ENCODE assay signal across 8 cellular contexts in genomic region chr19:11597202-11598102, GRCh38. TPM values are rescaled to one million over a fixed set of nuclear protein-coding genes. Genes with fewer than 3 reads are reported as not detected.
DNase-seq lines count a peak whose midpoint lies in the region; ATAC-seq and TF ChIP-seq lines count a peak whose summit lies in the region.

ZNF627 (plus strand) TSS chr19:11597483; CDS start chr19:11597628, 145 bp downstream.

- peak in 1 of 4 donors; percentile 57 for TF ChIP-seq EP300 in upper lobe of left lung (IDR thresholded peaks at IDR 0.05)

- peak within 1 kb of the TSS; percentile 79 to 100 (median 92) for H3K4me3 ChIP-seq in adrenal gland
- H3K4me3 ChIP-seq in heart right ventricle, result peak within 1 kb of the TSS; percentile 78 to 100 (median 92)
- peak within 1 kb of the TSS; percentile 68 to 94 (median 91) for H3K4me3 ChIP-seq in upper lobe of left lung

- no peaks in the 10 kb centered on the region for H3K27me3 ChIP-seq in adrenal gland
- no peaks in the 10 kb centered on the region for H3K27me3 ChIP-seq in heart right ventricle
- no peaks in the 10 kb centered on the region for H3K27me3 ChIP-seq in upper lobe of left lung

- WGBS in adrenal gland, 4 donors, result 0 to 2% (median 1%) methylated on average over 16 to 67 of the region's 67 CpGs
- WGBS in heart right ventricle, 2 donors, result 0 to 1% methylated on average over 66 to 67 of the region's 67 CpGs
- 0 to 1% methylated on average over 20 to 32 of the region's 67 CpGs for WGBS in upper lobe of left lung, 2 donors

- intact Hi-C loops in adrenal gland (cut with DNase I), result no loop called here
- intact Hi-C loops in heart right ventricle (cut with DNase I), result loop anchor here in 2 of 10 donors (5.0 to 10.0 kb wide), 2 partner anchors 140 to 223 kb away; partner anchors contain the start of genes SWSAP1 (in 1 of the 2) and ZNF823 (in 1 of the 2)
- intact Hi-C loops in posterior cingulate gyrus (cut with DNase I), result loop anchor here (2.0 kb wide), 1 partner anchor 169 kb away; the partner anchor contains the start of gene ZNF441

- H3K4me1 ChIP-seq in adrenal gland (replicated peaks in 1 of 2) (peaks cover 7 to 13% of the 10 kb centered on the region in 2 donors), heart right ventricle (peaks cover 4 to 34% (median 19%) of the 10 kb centered on the region in 9 donors), upper lobe of left lung (peaks cover 11 to 34% (median 24%) of the 10 kb centered on the region in 4 donors)

- DNase-seq in NCI-H1417 treated with DMSO at 0.1 percent for 48 hours (lab: John Stamatoyannopoulos, UW) (peak; percentile 95), SW480 (ENCODE audit: low spot score) (peak; percentile 98), adrenal gland (peak; percentile 99 to 100 (median 100)), heart right ventricle (peak; percentile 98 to 100), posterior cingulate gyrus (peak; percentile 95 to 100 (median 99)), upper lobe of left lung (peak; percentile 95 to 99)

- H3K9me3 ChIP-seq in adrenal gland (replicated peaks in 1 of 3) (no peaks in the 10 kb centered on the region), heart right ventricle (no peaks in the 10 kb centered on the region), upper lobe of left lung (no peaks in the 10 kb centered on the region)

- peak; percentile 97 for ATAC-seq in HG02763 (IDR thresholded peaks at IDR 0.05; ENCODE audit: unreplicated experiment)
- peak; percentile 99 to 100 (median 100) for ATAC-seq in heart right ventricle
- peak; percentile 100 for ATAC-seq in upper lobe of left lung (ENCODE audit: low FRiP score in 2 of 2)

- H3K36me3 ChIP-seq in adrenal gland (replicated peaks in 1 of 2), result no peaks in the 10 kb centered on the region
- peaks cover 0 to 12% (median 0%) of the 10 kb centered on the region in 9 donors for H3K36me3 ChIP-seq in heart right ventricle
- H3K36me3 ChIP-seq in upper lobe of left lung, result peaks cover 0 to 4% (median 0%) of the 10 kb centered on the region in 4 donors

- 0 out of 2 replicates have a peak, but pooled peaks have one; percentile 14 for TF ChIP-seq CTCF in GM12874 (IDR thresholded peaks at IDR 0.05; ENCODE audit: insufficient read depth, low read depth, low read length)
- peak in 5 of 6 experiments; percentile 40 to 50 (median 48) for TF ChIP-seq CTCF in adrenal gland (IDR thresholded peaks at IDR 0.05)
- TF ChIP-seq CTCF in heart right ventricle (IDR thresholded peaks at IDR 0.05), result peak in 6 of 9 donors; percentile 16 to 42 (median 32)
- peak in 3 of 6 experiments; percentile 25 to 59 (median 25) for TF ChIP-seq CTCF in upper lobe of left lung (IDR thresholded peaks at IDR 0.05)

- peak; percentile 93 to 96 for TF ChIP-seq POLR2A in adrenal gland (IDR thresholded peaks at IDR 0.05)
- TF ChIP-seq POLR2A in upper lobe of left lung (IDR thresholded peaks at IDR 0.05), result peak in 3 of 4 donors; percentile 91 to 98 (median 97)

- H3K27ac ChIP-seq in adrenal gland (peak within 1 kb of the TSS; percentile 54 to 96 (median 87)), heart right ventricle (peak within 1 kb of the TSS; percentile 86 to 98 (median 92)), upper lobe of left lung (peak within 1 kb of the TSS; percentile 89 to 97 (median 93))

RNA-seq across cellular contexts. Expression of gene ZNF627, which starts in this region (rescaled TPM):
- total RNA-seq in adrenal gland (10 to 100 TPM in 4 of 8 donors, 1 to 10 TPM in 4; 6.3 to 11.8 (median 10.3) TPM), heart right ventricle (1 to 10 TPM; 5.3 to 9.8 (median 6.7) TPM), upper lobe of left lung (10 to 100 TPM in 3 of 6 donors, 1 to 10 TPM in 3; 3.9 to 14.8 (median 10.2) TPM)
- polyA plus RNA-seq in adrenal gland (10 to 100 TPM in 1 of 3 donors, 1 to 10 TPM in 2; 3.8 to 12.0 (median 3.9) TPM), heart right ventricle (1 to 10 TPM; 3.6 to 4.1 TPM)

Comparison
In these comparisons a context has a peak if more than half of its experiments do, and no peak if none do; other contexts are left out.
1. Peak in every context shown above with its lines: DNase-seq, ATAC-seq, H3K4me3 ChIP-seq and H3K27ac ChIP-seq.